In the genomic region with DNA sequence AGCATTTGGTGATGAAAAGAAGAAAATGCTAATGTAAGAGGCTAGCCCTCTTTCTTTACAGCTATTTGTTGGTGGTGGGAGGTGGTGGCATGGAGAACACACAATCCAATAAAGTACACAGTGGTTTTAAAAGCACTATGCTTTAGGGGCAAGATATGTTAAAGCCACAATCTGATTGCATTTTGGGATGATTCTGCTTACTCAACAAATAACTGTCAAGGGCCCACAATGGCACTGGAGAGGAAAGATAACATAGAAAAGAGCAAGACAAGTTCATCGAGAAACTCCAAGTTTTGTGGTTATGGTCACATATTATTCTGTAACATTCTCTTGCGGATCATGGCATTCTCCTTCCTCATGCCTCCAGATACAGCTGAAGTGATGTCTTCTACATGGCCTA, we compare ENCODE assay signal across 1 cellular context.
TF ChIP-seq lines count a peak whose summit lies in the region.

No MANE protein-coding gene starts in this region.

TF ChIP-seq in HepG2, 621 proteins besides CTCF, POLR2A, EP300 and RAD21:
- TF ChIP-seq ZNF253 (CRISPR knock-in tag; IDR thresholded peaks at IDR 0.05; ENCODE audit: borderline replicate concordance) (no peak), PHF21A (CRISPR knock-in tag; IDR thresholded peaks at IDR 0.05) (no peak), KLF16 (CRISPR knock-in tag; IDR thresholded peaks at IDR 0.05) (no peak), JDP2 (CRISPR knock-in tag; IDR thresholded peaks at IDR 0.05; ENCODE audit: borderline replicate concordance) (no peak), MAZ (IDR thresholded peaks at IDR 0.05; ENCODE audit: borderline replicate concordance, low read depth, low read length) (no peak), MAZ (CRISPR knock-in tag; IDR thresholded peaks at IDR 0.05; ENCODE audit: low read depth) (no peak), MAFK (conservative IDR thresholded peaks at IDR 0.05 in 1 of 2, IDR thresholded peaks at IDR 0.05 in 1 of 2; ENCODE audit: low read length in 2 of 2) (peak; percentile 75), ZNF101 (CRISPR knock-in tag; IDR thresholded peaks at IDR 0.05; ENCODE audit: borderline replicate concordance, low read depth) (no peak), PCBP1 (IDR thresholded peaks at IDR 0.05; ENCODE audit: borderline replicate concordance, low read depth, low read length) (no peak), TRIM24 (CRISPR knock-in tag; IDR thresholded peaks at IDR 0.05) (no peak), MAFF (IDR thresholded peaks at IDR 0.05; ENCODE audit: low read depth, low read length) (peak; percentile 66), NFIB (CRISPR knock-in tag; IDR thresholded peaks at IDR 0.05; ENCODE audit: borderline replicate concordance) (no peak)
- TF ChIP-seq, protein P1, sequence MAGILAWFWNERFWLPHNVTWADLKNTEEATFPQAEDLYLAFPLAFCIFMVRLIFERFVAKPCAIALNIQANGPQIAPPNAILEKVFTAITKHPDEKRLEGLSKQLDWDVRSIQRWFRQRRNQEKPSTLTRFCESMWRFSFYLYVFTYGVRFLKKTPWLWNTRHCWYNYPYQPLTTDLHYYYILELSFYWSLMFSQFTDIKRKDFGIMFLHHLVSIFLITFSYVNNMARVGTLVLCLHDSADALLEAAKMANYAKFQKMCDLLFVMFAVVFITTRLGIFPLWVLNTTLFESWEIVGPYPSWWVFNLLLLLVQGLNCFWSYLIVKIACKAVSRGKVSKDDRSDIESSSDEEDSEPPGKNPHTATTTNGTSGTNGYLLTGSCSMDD (CRISPR knock-in tag; IDR thresholded peaks at IDR 0.05) = no peak
- TF ChIP-seq, protein P2, sequence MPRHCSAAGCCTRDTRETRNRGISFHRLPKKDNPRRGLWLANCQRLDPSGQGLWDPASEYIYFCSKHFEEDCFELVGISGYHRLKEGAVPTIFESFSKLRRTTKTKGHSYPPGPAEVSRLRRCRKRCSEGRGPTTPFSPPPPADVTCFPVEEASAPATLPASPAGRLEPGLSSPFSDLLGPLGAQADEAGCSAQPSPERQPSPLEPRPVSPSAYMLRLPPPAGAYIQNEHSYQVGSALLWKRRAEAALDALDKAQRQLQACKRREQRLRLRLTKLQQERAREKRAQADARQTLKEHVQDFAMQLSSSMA (CRISPR knock-in tag; IDR thresholded peaks at IDR 0.05) = no peak
- TF ChIP-seq, protein P3, sequence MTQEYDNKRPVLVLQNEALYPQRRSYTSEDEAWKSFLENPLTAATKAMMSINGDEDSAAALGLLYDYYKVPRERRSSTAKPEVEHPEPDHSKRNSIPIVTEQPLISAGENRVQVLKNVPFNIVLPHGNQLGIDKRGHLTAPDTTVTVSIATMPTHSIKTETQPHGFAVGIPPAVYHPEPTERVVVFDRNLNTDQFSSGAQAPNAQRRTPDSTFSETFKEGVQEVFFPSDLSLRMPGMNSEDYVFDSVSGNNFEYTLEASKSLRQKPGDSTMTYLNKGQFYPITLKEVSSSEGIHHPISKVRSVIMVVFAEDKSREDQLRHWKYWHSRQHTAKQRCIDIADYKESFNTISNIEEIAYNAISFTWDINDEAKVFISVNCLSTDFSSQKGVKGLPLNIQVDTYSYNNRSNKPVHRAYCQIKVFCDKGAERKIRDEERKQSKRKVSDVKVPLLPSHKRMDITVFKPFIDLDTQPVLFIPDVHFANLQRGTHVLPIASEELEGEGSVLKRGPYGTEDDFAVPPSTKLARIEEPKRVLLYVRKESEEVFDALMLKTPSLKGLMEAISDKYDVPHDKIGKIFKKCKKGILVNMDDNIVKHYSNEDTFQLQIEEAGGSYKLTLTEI (CRISPR knock-in tag; conservative IDR thresholded peaks at IDR 0.05) = no peak
- TF ChIP-seq, protein P4, sequence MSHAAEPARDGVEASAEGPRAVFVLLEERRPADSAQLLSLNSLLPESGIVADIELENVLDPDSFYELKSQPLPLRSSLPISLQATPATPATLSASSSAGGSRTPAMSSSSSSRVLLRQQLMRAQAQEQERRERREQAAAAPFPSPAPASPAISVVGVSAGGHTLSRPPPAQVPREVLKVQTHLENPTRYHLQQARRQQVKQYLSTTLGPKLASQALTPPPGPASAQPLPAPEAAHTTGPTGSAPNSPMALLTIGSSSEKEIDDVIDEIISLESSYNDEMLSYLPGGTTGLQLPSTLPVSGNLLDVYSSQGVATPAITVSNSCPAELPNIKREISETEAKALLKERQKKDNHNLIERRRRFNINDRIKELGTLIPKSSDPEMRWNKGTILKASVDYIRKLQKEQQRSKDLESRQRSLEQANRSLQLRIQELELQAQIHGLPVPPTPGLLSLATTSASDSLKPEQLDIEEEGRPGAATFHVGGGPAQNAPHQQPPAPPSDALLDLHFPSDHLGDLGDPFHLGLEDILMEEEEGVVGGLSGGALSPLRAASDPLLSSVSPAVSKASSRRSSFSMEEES (CRISPR knock-in tag; IDR thresholded peaks at IDR 0.05) = no peak
- TF ChIP-seq, protein P5, sequence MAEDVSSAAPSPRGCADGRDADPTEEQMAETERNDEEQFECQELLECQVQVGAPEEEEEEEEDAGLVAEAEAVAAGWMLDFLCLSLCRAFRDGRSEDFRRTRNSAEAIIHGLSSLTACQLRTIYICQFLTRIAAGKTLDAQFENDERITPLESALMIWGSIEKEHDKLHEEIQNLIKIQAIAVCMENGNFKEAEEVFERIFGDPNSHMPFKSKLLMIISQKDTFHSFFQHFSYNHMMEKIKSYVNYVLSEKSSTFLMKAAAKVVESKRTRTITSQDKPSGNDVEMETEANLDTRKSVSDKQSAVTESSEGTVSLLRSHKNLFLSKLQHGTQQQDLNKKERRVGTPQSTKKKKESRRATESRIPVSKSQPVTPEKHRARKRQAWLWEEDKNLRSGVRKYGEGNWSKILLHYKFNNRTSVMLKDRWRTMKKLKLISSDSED (CRISPR knock-in tag; IDR thresholded peaks at IDR 0.05) = no peak
- TF ChIP-seq, protein P6, sequence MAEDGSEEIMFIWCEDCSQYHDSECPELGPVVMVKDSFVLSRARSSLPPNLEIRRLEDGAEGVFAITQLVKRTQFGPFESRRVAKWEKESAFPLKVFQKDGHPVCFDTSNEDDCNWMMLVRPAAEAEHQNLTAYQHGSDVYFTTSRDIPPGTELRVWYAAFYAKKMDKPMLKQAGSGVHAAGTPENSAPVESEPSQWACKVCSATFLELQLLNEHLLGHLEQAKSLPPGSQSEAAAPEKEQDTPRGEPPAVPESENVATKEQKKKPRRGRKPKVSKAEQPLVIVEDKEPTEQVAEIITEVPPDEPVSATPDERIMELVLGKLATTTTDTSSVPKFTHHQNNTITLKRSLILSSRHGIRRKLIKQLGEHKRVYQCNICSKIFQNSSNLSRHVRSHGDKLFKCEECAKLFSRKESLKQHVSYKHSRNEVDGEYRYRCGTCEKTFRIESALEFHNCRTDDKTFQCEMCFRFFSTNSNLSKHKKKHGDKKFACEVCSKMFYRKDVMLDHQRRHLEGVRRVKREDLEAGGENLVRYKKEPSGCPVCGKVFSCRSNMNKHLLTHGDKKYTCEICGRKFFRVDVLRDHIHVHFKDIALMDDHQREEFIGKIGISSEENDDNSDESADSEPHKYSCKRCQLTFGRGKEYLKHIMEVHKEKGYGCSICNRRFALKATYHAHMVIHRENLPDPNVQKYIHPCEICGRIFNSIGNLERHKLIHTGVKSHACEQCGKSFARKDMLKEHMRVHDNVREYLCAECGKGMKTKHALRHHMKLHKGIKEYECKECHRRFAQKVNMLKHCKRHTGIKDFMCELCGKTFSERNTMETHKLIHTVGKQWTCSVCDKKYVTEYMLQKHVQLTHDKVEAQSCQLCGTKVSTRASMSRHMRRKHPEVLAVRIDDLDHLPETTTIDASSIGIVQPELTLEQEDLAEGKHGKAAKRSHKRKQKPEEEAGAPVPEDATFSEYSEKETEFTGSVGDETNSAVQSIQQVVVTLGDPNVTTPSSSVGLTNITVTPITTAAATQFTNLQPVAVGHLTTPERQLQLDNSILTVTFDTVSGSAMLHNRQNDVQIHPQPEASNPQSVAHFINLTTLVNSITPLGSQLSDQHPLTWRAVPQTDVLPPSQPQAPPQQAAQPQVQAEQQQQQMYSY (CRISPR knock-in tag; IDR thresholded peaks at IDR 0.05) = no peak
